ENCODE assay signal across 8 cellular contexts in the genomic region with DNA sequence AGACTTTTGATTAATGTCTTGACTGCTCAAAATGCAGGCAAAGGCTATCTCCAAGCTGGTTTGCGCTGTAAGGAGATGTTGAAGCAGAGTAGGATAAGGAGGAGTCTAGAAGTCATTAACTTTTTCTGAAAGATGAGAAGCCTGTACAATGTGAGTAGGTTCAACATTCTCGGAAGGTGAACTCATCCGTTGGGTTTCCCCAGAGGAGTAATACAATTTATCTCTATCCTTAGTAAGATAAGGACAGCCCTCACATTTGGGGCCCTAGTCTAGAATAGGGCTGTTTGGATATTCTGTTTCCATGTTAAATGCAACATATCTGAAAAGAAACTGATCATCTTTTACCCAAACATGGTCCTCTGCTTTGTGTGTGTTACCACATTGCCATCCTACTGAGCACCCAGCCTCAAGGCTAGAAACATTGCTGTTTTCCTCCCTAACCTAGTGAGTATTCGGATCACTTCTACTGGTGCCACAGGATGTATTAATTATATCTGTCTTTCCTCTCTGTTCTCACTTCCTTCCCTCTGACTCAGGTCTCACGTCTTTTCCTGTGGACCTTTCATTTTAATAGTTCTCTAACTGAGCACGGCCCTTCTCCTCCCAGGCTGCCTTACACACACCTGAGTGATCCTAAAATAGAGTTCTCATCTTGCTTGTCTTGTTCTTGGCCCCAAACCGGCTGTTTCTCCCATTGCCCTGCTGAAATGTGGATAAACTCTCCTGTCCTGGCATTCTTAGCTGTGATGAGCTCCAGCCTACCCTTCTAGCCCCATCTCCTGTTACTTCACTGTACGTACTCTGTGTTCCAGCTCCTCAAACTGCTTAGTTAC.
DNase-seq lines count a peak whose midpoint lies in the region; ATAC-seq and TF ChIP-seq lines count a peak whose summit lies in the region.

No MANE protein-coding gene starts in this region.

- TF ChIP-seq CTCF in HFFc6 (IDR thresholded peaks at IDR 0.05) (no peak), foreskin fibroblast (IDR thresholded peaks at IDR 0.05; ENCODE audit: low read depth, low read length) (no peak)

- peaks cover 14% of the 10 kb centered on the region for H3K4me1 Mint-ChIP-seq in HFFc6 (ENCODE audit: low read depth)

- WGBS in thymus, result 65% methylated on average over 8 of the region's 8 CpGs

- H3K27me3 Mint-ChIP-seq in HFFc6 (ENCODE audit: insufficient read depth), result no peaks in the 10 kb centered on the region

- ATAC-seq in GM18520 (IDR thresholded peaks at IDR 0.05; ENCODE audit: unreplicated experiment) (peak; percentile 51), SK-N-SH treated with all-trans-retinoic acid at 6 μM for 48 hours (peak; percentile 79)

- H3K9me3 Mint-ChIP-seq in HFFc6, result no peaks in the 10 kb centered on the region

- H3K27ac Mint-ChIP-seq in HFFc6, result peak overlapping the region; percentile 62

- no peaks in the 10 kb centered on the region for H3K4me1 ChIP-seq in thymus (ENCODE audit: control insufficient read depth, insufficient read depth, low read length)

- DNase-seq in HFFc6 (peak; percentile 9), foreskin fibroblast (peak; percentile 9 to 25), COR-L47 (lab: John Stamatoyannopoulos, UW) (no peak), H4 (ENCODE audit: low spot score) (no peak), NCI-H524 treated with DMSO at 0.1 percent for 48 hours (lab: John Stamatoyannopoulos, UW) (no peak)

- no peaks in the 10 kb centered on the region for H3K27me3 ChIP-seq in thymus (ENCODE audit: control insufficient read depth, insufficient read depth)

- peak overlapping the region; percentile 39; the same call in 1 of the 2 replicates for H3K4me3 Mint-ChIP-seq in HFFc6

- H3K36me3 Mint-ChIP-seq in HFFc6 (ENCODE audit: low read depth), result no peaks in the 10 kb centered on the region

- H3K27ac ChIP-seq in thymus (ENCODE audit: low read depth), result peak overlapping the region; percentile 62

- no peaks in the 10 kb centered on the region for H3K36me3 ChIP-seq in thymus (ENCODE audit: control insufficient read depth, insufficient read depth)

- H3K9me3 ChIP-seq in thymus (ENCODE audit: control insufficient read depth), result no peaks in the 10 kb centered on the region

- no peak overlapping the region for H3K4me3 ChIP-seq in foreskin fibroblast (ENCODE audit: low read depth in 1 of 2, low read length in 2 of 2)
- H3K4me3 ChIP-seq in thymus (ENCODE audit: low read length), result no peak overlapping the region

TF ChIP-seq in SK-N-SH treated with all-trans-retinoic acid at 6 μM for 48 hours, 23 proteins besides CTCF, POLR2A, EP300 and RAD21:
- TF ChIP-seq BACH2 (CRISPR knock-in tag; IDR thresholded peaks at IDR 0.05; ENCODE audit: borderline replicate concordance) (no peak), ISL1 (CRISPR knock-in tag; IDR thresholded peaks at IDR 0.05) (no peak), TOX (CRISPR knock-in tag; IDR thresholded peaks at IDR 0.05; ENCODE audit: borderline replicate concordance) (no peak), TCF4 (CRISPR knock-in tag; IDR thresholded peaks at IDR 0.05; ENCODE audit: borderline replicate concordance) (no peak), PATZ1 (CRISPR knock-in tag; IDR thresholded peaks at IDR 0.05; ENCODE audit: borderline replicate concordance) (no peak), POU6F1 (CRISPR knock-in tag; IDR thresholded peaks at IDR 0.05; ENCODE audit: borderline replicate concordance, low read depth) (no peak), ZC3H10 (CRISPR knock-in tag; IDR thresholded peaks at IDR 0.05) (no peak), ESRRG (CRISPR knock-in tag; IDR thresholded peaks at IDR 0.05) (no peak)
- TF ChIP-seq, protein P1, sequence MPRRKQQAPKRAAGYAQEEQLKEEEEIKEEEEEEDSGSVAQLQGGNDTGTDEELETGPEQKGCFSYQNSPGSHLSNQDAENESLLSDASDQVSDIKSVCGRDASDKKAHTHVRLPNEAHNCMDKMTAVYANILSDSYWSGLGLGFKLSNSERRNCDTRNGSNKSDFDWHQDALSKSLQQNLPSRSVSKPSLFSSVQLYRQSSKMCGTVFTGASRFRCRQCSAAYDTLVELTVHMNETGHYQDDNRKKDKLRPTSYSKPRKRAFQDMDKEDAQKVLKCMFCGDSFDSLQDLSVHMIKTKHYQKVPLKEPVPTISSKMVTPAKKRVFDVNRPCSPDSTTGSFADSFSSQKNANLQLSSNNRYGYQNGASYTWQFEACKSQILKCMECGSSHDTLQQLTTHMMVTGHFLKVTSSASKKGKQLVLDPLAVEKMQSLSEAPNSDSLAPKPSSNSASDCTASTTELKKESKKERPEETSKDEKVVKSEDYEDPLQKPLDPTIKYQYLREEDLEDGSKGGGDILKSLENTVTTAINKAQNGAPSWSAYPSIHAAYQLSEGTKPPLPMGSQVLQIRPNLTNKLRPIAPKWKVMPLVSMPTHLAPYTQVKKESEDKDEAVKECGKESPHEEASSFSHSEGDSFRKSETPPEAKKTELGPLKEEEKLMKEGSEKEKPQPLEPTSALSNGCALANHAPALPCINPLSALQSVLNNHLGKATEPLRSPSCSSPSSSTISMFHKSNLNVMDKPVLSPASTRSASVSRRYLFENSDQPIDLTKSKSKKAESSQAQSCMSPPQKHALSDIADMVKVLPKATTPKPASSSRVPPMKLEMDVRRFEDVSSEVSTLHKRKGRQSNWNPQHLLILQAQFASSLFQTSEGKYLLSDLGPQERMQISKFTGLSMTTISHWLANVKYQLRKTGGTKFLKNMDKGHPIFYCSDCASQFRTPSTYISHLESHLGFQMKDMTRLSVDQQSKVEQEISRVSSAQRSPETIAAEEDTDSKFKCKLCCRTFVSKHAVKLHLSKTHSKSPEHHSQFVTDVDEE (CRISPR knock-in tag; IDR thresholded peaks at IDR 0.05), result no peak

Comparison
In these comparisons a context has a peak if more than half of its experiments do, and no peak if none do; other contexts are left out.
1. DNase-seq: peak in HFFc6 (single experiment) and foreskin fibroblast (2 of 2); none in COR-L47 (single experiment), H4 (single experiment) and NCI-H524 treated with DMSO at 0.1 percent for 48 hours (single experiment).